26 cellular contexts compared by ENCODE assay signal in genomic region chr19:4010808-4011110, GRCh38. TPM values are rescaled to one million over a fixed set of nuclear protein-coding genes. Genes with fewer than 3 reads are reported as not detected.
A peak's percentile ranks its signal among the peaks of the same experiment; 100 is the strongest.
DNase-seq lines count a peak whose midpoint lies in the region; ATAC-seq and TF ChIP-seq lines count a peak whose summit lies in the region.
"Had no signal": no experiment of that assay in that cellular context is flagged by ENCODE, and none has a peak within 500 bp of the region (broad histone marks: within the 10 kb centered on the region; RNA-seq: fewer than 3 reads in every experiment).

No MANE protein-coding gene starts in this region.

- H3K4me1 ChIP-seq in right atrium auricular region: peaks cover 0 to 71% of the 10 kb centered on the region in 2 donors
- H3K4me1 ChIP-seq in ascending aorta: peaks cover 5 to 42% of the 10 kb centered on the region in 2 donors

- TF ChIP-seq CTCF in right atrium auricular region (IDR thresholded peaks at IDR 0.05): no peak
- no peak for TF ChIP-seq CTCF in nephron progenitor cell (IDR thresholded peaks at IDR 0.05)
- TF ChIP-seq CTCF in chondrocyte (IDR thresholded peaks at IDR 0.05): no peak
- TF ChIP-seq CTCF in ascending aorta (IDR thresholded peaks at IDR 0.05): no peak

- no peak overlapping the region for H3K4me3 Mint-ChIP-seq in central memory CD8-positive, alpha-beta T cell
- peak overlapping the region; percentile 79 for H3K4me3 Mint-ChIP-seq in nephron progenitor cell
- H3K4me3 Mint-ChIP-seq in chondrocyte (ENCODE audit: unreplicated experiment): no peak overlapping the region
- H3K4me3 Mint-ChIP-seq: activated CD4-positive, alpha-beta T cell treated with anti-CD3 and anti-CD28 coated beads for 36 hours; activated T-cell treated with anti-CD3 and anti-CD28 coated beads, Interleukin-2, amount 50 U/mL, for 72 hours; stimulated activated memory B cell treated with anti-CD40 and anti-IgM and Interleukin-4, amounts not matched to agents 10 μg/mL and 1 μg/mL and 100 μg/mL, for 72 hours had no signal

- H3K4me3 ChIP-seq in right atrium auricular region: no peak overlapping the region
- no peak overlapping the region for H3K4me3 ChIP-seq in ascending aorta
- H3K4me3 ChIP-seq: GM12878, skin epidermis, tibial artery had no signal

- H3K27me3 Mint-ChIP-seq in central memory CD8-positive, alpha-beta T cell: no peaks in the 10 kb centered on the region
- no peaks in the 10 kb centered on the region for H3K27me3 Mint-ChIP-seq in nephron progenitor cell (ENCODE audit: low read depth, poor library complexity)
- H3K27me3 Mint-ChIP-seq in chondrocyte (ENCODE audit: low read depth): no peaks in the 10 kb centered on the region
- H3K27me3 Mint-ChIP-seq: activated CD4-positive, alpha-beta T cell treated with anti-CD3 and anti-CD28 coated beads for 36 hours; naive B cell; stimulated activated memory B cell treated with anti-CD40 and anti-IgM and Interleukin-4, amounts not matched to agents 10 μg/mL and 1 μg/mL and 100 μg/mL, for 72 hours; T-cell had no signal

- H3K27me3 ChIP-seq in right atrium auricular region (no peaks in the 10 kb centered on the region), ascending aorta (no peaks in the 10 kb centered on the region)
- H3K27me3 ChIP-seq: tibial artery had no signal

- H3K36me3 Mint-ChIP-seq in central memory CD8-positive, alpha-beta T cell (ENCODE audit: insufficient read depth): peaks cover 20% of the 10 kb centered on the region
- H3K36me3 Mint-ChIP-seq in nephron progenitor cell (ENCODE audit: low read depth) (peaks cover 9% of the 10 kb centered on the region), chondrocyte (ENCODE audit: low read depth) (peaks cover 6% of the 10 kb centered on the region)
- H3K36me3 Mint-ChIP-seq: naive B cell had no signal

- H3K9me3 Mint-ChIP-seq in central memory CD8-positive, alpha-beta T cell: no peaks in the 10 kb centered on the region
- no peaks in the 10 kb centered on the region for H3K9me3 Mint-ChIP-seq in nephron progenitor cell
- no peaks in the 10 kb centered on the region for H3K9me3 Mint-ChIP-seq in chondrocyte (ENCODE audit: low read depth)
- H3K9me3 Mint-ChIP-seq: activated T-cell treated with anti-CD3 and anti-CD28 coated beads, Interleukin-2, amount 50 U/mL, for 72 hours; naive B cell; stimulated activated memory B cell treated with anti-CD40 and anti-IgM and Interleukin-4, amounts not matched to agents 10 μg/mL and 1 μg/mL and 100 μg/mL, for 72 hours; T-cell had no signal

- intact Hi-C loops in Right ventricle myocardium inferior (cut with DNase I): loop anchor here (5.0 kb wide), 1 partner anchor 52 kb away; no protein-coding TSS in a partner anchor
- intact Hi-C loops in ascending aorta (cut with DNase I): no loop called here

- H3K36me3 ChIP-seq in right atrium auricular region (peaks cover 28% of the 10 kb centered on the region), ascending aorta (peaks cover 22 to 23% of the 10 kb centered on the region in 2 donors)

- H3K9me3 ChIP-seq in right atrium auricular region (no peaks in the 10 kb centered on the region), ascending aorta (no peaks in the 10 kb centered on the region)
- H3K9me3 ChIP-seq: tibial artery had no signal

- H3K27ac Mint-ChIP-seq in central memory CD8-positive, alpha-beta T cell (ENCODE audit: low read depth): peak overlapping the region; percentile 69
- H3K27ac Mint-ChIP-seq in nephron progenitor cell: no peak overlapping the region
- H3K27ac Mint-ChIP-seq in chondrocyte (ENCODE audit: unreplicated experiment): no peak overlapping the region
- H3K27ac Mint-ChIP-seq: activated CD4-positive, alpha-beta T cell treated with anti-CD3 and anti-CD28 coated beads for 36 hours; stimulated activated memory B cell treated with anti-CD40 and anti-IgM and Interleukin-4, amounts not matched to agents 10 μg/mL and 1 μg/mL and 100 μg/mL, for 72 hours had no signal

- ATAC-seq in Right ventricle myocardium inferior (no peak), GM19455 (IDR thresholded peaks at IDR 0.05; ENCODE audit: unreplicated experiment) (no peak)
- ATAC-seq in central memory CD8-positive, alpha-beta T cell (replicated peaks; ENCODE audit: extremely low read depth, poor library complexity, severe bottlenecking): no peak
- ATAC-seq: activated CD4-positive, alpha-beta T cell treated with anti-CD3 and anti-CD28 coated beads for 36 hours; activated T-cell treated with anti-CD3 and anti-CD28 coated beads, Interleukin-2, amount 50 U/mL, for 72 hours; GM12878; left colon; stimulated activated memory B cell treated with anti-CD40 and anti-IgM and Interleukin-4, amounts not matched to agents 10 μg/mL and 1 μg/mL and 100 μg/mL, for 72 hours; T-cell had no signal

- peaks cover 36% of the 10 kb centered on the region for H3K4me1 Mint-ChIP-seq in central memory CD8-positive, alpha-beta T cell
- H3K4me1 Mint-ChIP-seq in nephron progenitor cell (peaks cover 63% of the 10 kb centered on the region), chondrocyte (ENCODE audit: low read depth) (peaks cover 28% of the 10 kb centered on the region)

- H3K27ac ChIP-seq in right atrium auricular region (peak overlapping the region in 1 of 2 donors; percentile 31), temporal lobe (ENCODE audit: low read depth, low read length) (peak overlapping the region; percentile 64), ascending aorta (no peak overlapping the region)
- H3K27ac ChIP-seq: HL-60, tibial artery had no signal

- DNase-seq in Right ventricle myocardium inferior (ENCODE audit: missing footprints) (peak; percentile 55), right atrium auricular region (ENCODE audit: low spot score) (no peak), nephron progenitor cell (no peak), chondrocyte (ENCODE audit: low spot score) (no peak), ascending aorta (ENCODE audit: low spot score in 2 of 2) (no peak)
- no peak for DNase-seq in central memory CD8-positive, alpha-beta T cell (ENCODE audit: low spot score in 2 of 2)
- DNase-seq: activated CD4-positive, alpha-beta T cell treated with anti-CD3 and anti-CD28 coated beads for 36 hours; activated naive CD4-positive, alpha-beta T cell treated with anti-CD3 and anti-CD28 coated beads, Interleukin-2, amount 50 U/mL, for 16 hours; activated T-cell treated with anti-CD3 and anti-CD28 coated beads, Interleukin-2, amount 50 U/mL, for 72 hours; left colon; mesendoderm; naive B cell; NCI-H1092 treated with DMSO at 0.1 percent for 48 hours; NCI-H2029 treated with DMSO at 0.1 percent for 48 hours; NCI-H226; NCI-H748 treated with DMSO at 0.1 percent for 48 hours; Right ventricle myocardium superior; stimulated activated CD4-positive, alpha-beta T cell treated with anti-CD3 and anti-CD28 coated beads, Interleukin-1b, Interleukin-23, amount 100 ng/mL, for 48 hours; T-cell; tibial artery had no signal

RNA-seq across cellular contexts. Expression of gene PIAS4, which starts 3.2 kb away (rescaled TPM):
- total RNA-seq in Right ventricle myocardium inferior (16.1 TPM), right atrium auricular region (10 to 100 TPM; 10.9 to 11.4 TPM), temporal lobe (12.8 TPM), chondrocyte (26.3 to 29.7 TPM (median 26.7 TPM) in 3 replicates), ascending aorta (30.8 TPM)

RNA-seq across cellular contexts. Expression of gene EEF2, which starts 25.5 kb away (rescaled TPM):
- total RNA-seq in Right ventricle myocardium inferior (2,154 TPM), right atrium auricular region (1,000 to 10,000 TPM; 1,205 to 1,737 TPM), temporal lobe (1,871 TPM), chondrocyte (2,036 to 2,432 TPM (median 2,370 TPM) in 3 replicates), ascending aorta (1,544 TPM)

RNA-seq across cellular contexts. Expression of gene DAPK3, which starts 39.9 kb away (rescaled TPM):
- total RNA-seq in Right ventricle myocardium inferior (67.5 TPM), right atrium auricular region (100 to 1,000 TPM in 1 of 2 donors, 10 to 100 TPM in 1; 46.2 to 202 TPM), temporal lobe (48.7 TPM), chondrocyte (131 to 185 TPM (median 170 TPM) in 3 replicates), ascending aorta (135 TPM)

RNA-seq across cellular contexts. Expression of gene ZBTB7A, which starts 55.9 kb away (rescaled TPM):
- total RNA-seq in Right ventricle myocardium inferior (30.8 TPM), right atrium auricular region (10 to 100 TPM; 33.8 to 50.0 TPM), temporal lobe (2.7 TPM), chondrocyte (29.4 to 29.9 TPM (median 29.5 TPM) in 3 replicates), ascending aorta (76.4 TPM)
